8 cellular contexts compared by ENCODE assay signal in the genomic region with DNA sequence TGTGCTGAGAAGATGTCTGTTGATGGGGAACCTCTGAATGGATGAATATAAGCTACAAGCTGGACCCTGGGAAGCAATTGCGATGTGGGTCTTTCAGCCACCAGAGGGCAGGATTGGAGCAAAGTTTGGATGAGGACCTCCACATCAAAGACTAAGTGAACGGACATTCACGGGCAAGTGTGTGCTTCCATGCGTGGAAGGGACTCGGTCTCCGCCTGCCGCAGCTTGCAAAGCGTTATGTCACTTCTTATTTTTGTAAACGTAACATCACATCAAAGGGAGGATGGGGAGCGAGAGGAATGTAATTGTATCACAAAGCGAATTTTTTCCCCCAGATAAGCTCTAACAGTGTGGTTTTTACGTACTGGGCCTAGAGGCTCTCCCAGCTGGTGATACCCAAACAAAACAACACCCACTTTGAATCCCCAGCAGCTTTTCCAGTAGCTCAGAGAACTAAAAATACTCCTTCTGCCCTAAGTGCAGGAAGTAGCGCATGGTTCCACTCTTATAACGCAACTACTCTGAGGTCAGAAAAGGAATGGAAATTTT.
A peak's percentile ranks its signal among the peaks of the same experiment; 100 is the strongest.
DNase-seq lines count a peak whose midpoint lies in the region; ATAC-seq lines count a peak whose summit lies in the region.

No MANE protein-coding gene starts in this region.

- no peaks in the 10 kb centered on the region for H3K27me3 ChIP-seq in effector memory CD4-positive, alpha-beta T cell (replicated peaks; ENCODE audit: control insufficient read depth, insufficient read depth, low read length, poor library complexity, severe bottlenecking)

- H3K27me3 Mint-ChIP-seq in activated CD4-positive, alpha-beta memory T cell treated with anti-CD3 and anti-CD28 coated beads, Interleukin-2, amount 10 ng/mL, durations not matched to agents 7 days and 5 days = no peaks in the 10 kb centered on the region

- H3K9me3 Mint-ChIP-seq in activated CD4-positive, alpha-beta memory T cell treated with anti-CD3 and anti-CD28 coated beads, Interleukin-2, amount 10 ng/mL, durations not matched to agents 7 days and 5 days = no peaks in the 10 kb centered on the region

- H3K36me3 ChIP-seq in effector memory CD4-positive, alpha-beta T cell (ENCODE audit: control insufficient read depth, insufficient read depth, low read length) = no peaks in the 10 kb centered on the region

- POLR2A ChIA-PET in activated CD4-positive, alpha-beta memory T cell treated with anti-CD3 and anti-CD28 coated beads, Interleukin-2, amount 10 ng/mL, durations not matched to agents 7 days and 5 days (lab: Charles Lee) = interaction anchor here (0.9 to 1.6 kb wide), 6 partner anchors 83 to 237 kb away, joined by 3 to 4 read pairs (median 3); partner anchors contain the start of gene CCDC186

- peak overlapping the region; percentile 24 for H3K27ac Mint-ChIP-seq in activated CD4-positive, alpha-beta memory T cell treated with anti-CD3 and anti-CD28 coated beads, Interleukin-2, amount 10 ng/mL, durations not matched to agents 7 days and 5 days

- peak overlapping the region; percentile 75 for H3K4me3 Mint-ChIP-seq in activated CD4-positive, alpha-beta memory T cell treated with anti-CD3 and anti-CD28 coated beads, Interleukin-2, amount 10 ng/mL, durations not matched to agents 7 days and 5 days

- H3K9me3 ChIP-seq in effector memory CD4-positive, alpha-beta T cell (ENCODE audit: control insufficient read depth, low read length) = no peaks in the 10 kb centered on the region

- DNase-seq in C1 segment of cervical spinal cord (lab: John Stamatoyannopoulos, UW) (peak in 13 of 14 donors; percentile 21 to 79 (median 62)), NCI-H526 (lab: John Stamatoyannopoulos, UW) (peak; percentile 67 to 84), medulla oblongata (ENCODE audit: extremely low spot score) (peak; percentile 95)
- DNase-seq in activated CD4-positive, alpha-beta memory T cell treated with anti-CD3 and anti-CD28 coated beads, Interleukin-2, amount 10 ng/mL, durations not matched to agents 7 days and 5 days = peak; percentile 77
- peak; percentile 14 to 41 (median 18) for DNase-seq in effector memory CD4-positive, alpha-beta T cell
- peak; percentile 47 to 64 (median 62) for DNase-seq in stimulated activated CD4-positive, alpha-beta T cell treated with anti-CD3 and anti-CD28 coated beads, TNF-alpha, amount 100 ng/mL, for 48 hours (ENCODE audit: low read depth in 3 of 3)

- no peaks in the 10 kb centered on the region for H3K36me3 Mint-ChIP-seq in activated CD4-positive, alpha-beta memory T cell treated with anti-CD3 and anti-CD28 coated beads, Interleukin-2, amount 10 ng/mL, durations not matched to agents 7 days and 5 days (ENCODE audit: low read depth)

- H3K4me3 ChIP-seq in effector memory CD4-positive, alpha-beta T cell (ENCODE audit: insufficient read depth, low read depth, low read length, poor library complexity, severe bottlenecking) = peak overlapping the region; percentile 76

- H3K4me1 Mint-ChIP-seq in activated CD4-positive, alpha-beta memory T cell treated with anti-CD3 and anti-CD28 coated beads, Interleukin-2, amount 10 ng/mL, durations not matched to agents 7 days and 5 days = peaks cover 13% of the 10 kb centered on the region

- H3K27ac ChIP-seq in effector memory CD4-positive, alpha-beta T cell (ENCODE audit: insufficient read depth, low read length, poor library complexity, severe bottlenecking) = no peak overlapping the region

- CTCF ChIA-PET in activated CD4-positive, alpha-beta memory T cell treated with anti-CD3 and anti-CD28 coated beads, Interleukin-2, amount 10 ng/mL, durations not matched to agents 7 days and 5 days (lab: Charles Lee) = interaction anchor here (0.6 to 2.6 kb wide), 73 partner anchors 11 to 1112 kb away, joined by 3 to 21 read pairs (median 4); partner anchors contain the start of gene FHIP2A

- ATAC-seq in GM19324 (IDR thresholded peaks at IDR 0.05; ENCODE audit: low FRiP score, unreplicated experiment) (peak; percentile 63), HG03457 (IDR thresholded peaks at IDR 0.05; ENCODE audit: unreplicated experiment) (peak; percentile 80)

- no peaks in the 10 kb centered on the region for H3K4me1 ChIP-seq in effector memory CD4-positive, alpha-beta T cell (ENCODE audit: control insufficient read depth, insufficient read depth, low read length, poor library complexity, severe bottlenecking)

Comparison
In these comparisons a context has a peak if more than half of its experiments do, and no peak if none do; other contexts are left out.
1. DNase-seq: peak in every context shown above with its lines; median percentile 95 in medulla oblongata; 77 in activated CD4-positive, alpha-beta memory T cell treated with anti-CD3 and anti-CD28 coated beads, Interleukin-2, amount 10 ng/mL, durations not matched to agents 7 days and 5 days; 76 in NCI-H526; 62 in C1 segment of cervical spinal cord; 62 in stimulated activated CD4-positive, alpha-beta T cell treated with anti-CD3 and anti-CD28 coated beads, TNF-alpha, amount 100 ng/mL, for 48 hours; 18 in effector memory CD4-positive, alpha-beta T cell.